18 cellular contexts compared by ENCODE assay signal in the genomic region with DNA sequence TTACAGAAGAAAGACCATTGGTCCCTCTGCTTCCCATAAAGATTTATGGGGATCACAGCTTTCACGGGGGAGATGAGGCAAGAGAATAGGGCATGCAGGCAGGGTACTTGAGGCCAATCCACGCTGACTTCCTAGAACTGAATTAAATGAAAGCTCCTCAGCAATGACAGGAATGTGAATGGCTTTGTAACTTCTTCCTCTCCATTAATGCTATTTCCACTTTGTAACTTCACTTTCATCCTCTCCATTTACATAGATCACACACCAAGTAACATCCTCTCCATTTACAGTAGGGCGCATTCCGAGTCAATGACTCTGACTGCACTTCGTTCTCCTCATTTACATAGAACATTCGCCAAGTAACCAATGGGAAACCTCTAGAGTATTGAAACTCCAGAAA.
"Had no signal": no experiment of that assay in that cellular context is flagged by ENCODE, and none has a peak within 500 bp of the region (broad histone marks: within the 10 kb centered on the region; RNA-seq: fewer than 3 reads in every experiment).

No MANE protein-coding gene starts in this region.

- ATAC-seq: effector memory CD8-positive, alpha-beta T cell; left lung; stimulated activated naive CD8-positive, alpha-beta T cell treated with anti-CD3 and anti-CD28 coated beads, Interleukin-15, amount 100 ng/mL, for 72 hours had no signal

- H3K4me1 ChIP-seq: left lung, pancreas had no signal

- H3K36me3 ChIP-seq: left lung, pancreas, thoracic aorta had no signal

- H3K4me3 Mint-ChIP-seq: brain; central memory CD8-positive, alpha-beta T cell; effector memory CD8-positive, alpha-beta T cell; stimulated activated naive CD8-positive, alpha-beta T cell treated with anti-CD3 and anti-CD28 coated beads, Interleukin-15, amount 100 ng/mL, for 72 hours; T-helper 1 cell treated with Interleukin-12 subunit alpha and Interleukin-12 subunit beta and Interleukin-4 antibody, amounts not matched to agents 30 μg/mL and 1 μg/mL, for 36 hours had no signal

- H3K27ac Mint-ChIP-seq: activated T-helper 2 cell treated with anti-CD3 and anti-CD28 coated beads, Interferon-gamma antibody, Interleukin-2, Interleukin-4, amounts not matched to agents 10 μg/mL and 5 μg/mL and 100 μg/mL, durations not matched to agents 14 hours and 24 hours and 36 hours; brain; effector memory CD8-positive, alpha-beta T cell; stimulated activated naive CD8-positive, alpha-beta T cell treated with anti-CD3 and anti-CD28 coated beads, Interleukin-15, amount 100 ng/mL, for 72 hours; T-helper 1 cell treated with Interleukin-12 subunit alpha and Interleukin-12 subunit beta and Interleukin-4 antibody, amounts not matched to agents 30 μg/mL and 1 μg/mL, for 36 hours had no signal

- H3K36me3 Mint-ChIP-seq: brain had no signal

- H3K27me3 ChIP-seq: left lung, pancreas had no signal

- DNase-seq: activated CD4-positive, alpha-beta T cell treated with anti-CD3 and anti-CD28 coated beads, Interleukin-2, amount 50 U/mL, for 1 hour; activated CD4-positive, CD25-positive, alpha-beta regulatory T cell; activated naive CD4-positive, alpha-beta T cell treated with anti-CD3 and anti-CD28 coated beads, Interleukin-2, amount 50 U/mL, for 16 hours; activated T-cell treated with anti-CD3 and anti-CD28 coated beads for 4 hours; effector memory CD8-positive, alpha-beta T cell; erythroblast; hippocampal formation; left lung; pancreas; retina; stimulated activated CD4-positive, alpha-beta T cell treated with anti-CD3 and anti-CD28 coated beads, Interleukin-4, amount 100 ng/mL, for 4 hours; stimulated activated naive CD8-positive, alpha-beta T cell treated with anti-CD3 and anti-CD28 coated beads, Interleukin-15, amount 100 ng/mL, for 72 hours had no signal

- H3K4me3 ChIP-seq: left lung, pancreas, skin epidermis, thoracic aorta had no signal

- H3K9me3 Mint-ChIP-seq: activated T-helper 2 cell treated with anti-CD3 and anti-CD28 coated beads, Interferon-gamma antibody, Interleukin-2, Interleukin-4, amounts not matched to agents 10 μg/mL and 5 μg/mL and 100 μg/mL, durations not matched to agents 14 hours and 24 hours and 36 hours; brain; central memory CD8-positive, alpha-beta T cell; effector memory CD8-positive, alpha-beta T cell; stimulated activated naive CD8-positive, alpha-beta T cell treated with anti-CD3 and anti-CD28 coated beads, Interleukin-15, amount 100 ng/mL, for 72 hours; T-helper 1 cell treated with Interleukin-12 subunit alpha and Interleukin-12 subunit beta and Interleukin-4 antibody, amounts not matched to agents 30 μg/mL and 1 μg/mL, for 36 hours had no signal

- H3K9me3 ChIP-seq: left lung, pancreas, thoracic aorta had no signal

- H3K4me1 Mint-ChIP-seq: brain; central memory CD8-positive, alpha-beta T cell; stimulated activated naive CD8-positive, alpha-beta T cell treated with anti-CD3 and anti-CD28 coated beads, Interleukin-15, amount 100 ng/mL, for 72 hours had no signal

- H3K27ac ChIP-seq: left lung, pancreas, skin epidermis, thoracic aorta had no signal
